9 cellular contexts compared by ENCODE assay signal in the genomic region with DNA sequence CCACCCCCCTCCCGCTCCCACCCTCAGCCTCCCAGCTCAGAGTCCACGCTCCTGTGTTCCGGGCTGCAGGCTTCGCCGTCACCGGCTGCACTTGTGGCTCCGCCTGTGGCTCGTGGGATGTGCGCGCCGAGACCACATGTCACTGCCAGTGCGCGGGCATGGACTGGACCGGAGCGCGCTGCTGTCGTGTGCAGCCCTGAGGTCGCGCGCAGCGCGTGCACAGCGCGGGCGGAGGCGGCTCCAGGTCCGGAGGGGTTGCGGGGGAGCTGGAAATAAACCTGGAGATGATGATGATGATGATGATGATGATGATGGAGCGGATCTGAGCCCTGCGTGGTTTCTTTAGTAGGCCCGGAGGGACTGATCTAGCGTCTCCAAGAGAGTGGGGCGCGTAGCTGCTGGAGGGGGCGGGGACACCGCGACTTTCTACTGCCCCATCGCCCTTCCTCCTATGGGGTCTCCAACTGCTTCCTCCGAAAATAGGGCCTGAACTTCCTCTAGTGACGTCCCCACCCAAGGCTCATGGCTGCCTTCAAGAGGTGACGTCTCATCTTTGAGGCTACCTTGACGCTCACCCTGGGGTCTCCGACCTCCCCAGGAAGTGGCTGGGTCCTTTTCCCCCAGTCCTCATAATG. TPM values are rescaled to one million over a fixed set of nuclear protein-coding genes. Genes with fewer than 3 reads are reported as not detected.
DNase-seq lines count a peak whose midpoint lies in the region; ATAC-seq, FAIRE-seq and TF ChIP-seq lines count a peak whose summit lies in the region.
"Had no signal": no experiment of that assay in that cellular context is flagged by ENCODE, and none has a peak within 500 bp of the region (broad histone marks: within the 10 kb centered on the region; RNA-seq: fewer than 3 reads in every experiment).

No MANE protein-coding gene starts in this region.

- H3K9ac ChIP-seq in HUES6 (ENCODE audit: low read length) (no peak overlapping the region), astrocyte (ENCODE audit: low read length) (no peak overlapping the region)

- ATAC-seq in CD8-positive, alpha-beta T cell = peak; percentile 60
- ATAC-seq in naive thymus-derived CD4-positive, alpha-beta T cell = peak; percentile 65
- no peak for ATAC-seq in GM18858 (IDR thresholded peaks at IDR 0.05; ENCODE audit: unreplicated experiment)

- peaks cover 16% of the 10 kb centered on the region for H3K4me1 ChIP-seq in CD8-positive, alpha-beta T cell (ENCODE audit: insufficient read depth, low read length)
- H3K4me1 ChIP-seq in HUES6 (ENCODE audit: control insufficient read depth, insufficient read depth, low read length) (peaks cover 7% of the 10 kb centered on the region; the same call in 1 of the 2 replicates), astrocyte (ENCODE audit: insufficient read depth, low read length) (no peaks in the 10 kb centered on the region)
- H3K4me1 ChIP-seq in naive thymus-derived CD4-positive, alpha-beta T cell (ENCODE audit: control insufficient read depth in 2 of 2, insufficient read depth in 2 of 2, low read length in 2 of 2) = no peaks in the 10 kb centered on the region

- H3K9me3 Mint-ChIP-seq in CD8-positive, alpha-beta T cell = no peaks in the 10 kb centered on the region
- peaks cover 16% of the 10 kb centered on the region for H3K9me3 Mint-ChIP-seq in astrocyte (ENCODE audit: unreplicated experiment)
- no peaks in the 10 kb centered on the region for H3K9me3 Mint-ChIP-seq in naive thymus-derived CD4-positive, alpha-beta T cell

- H3K27ac Mint-ChIP-seq in CD8-positive, alpha-beta T cell = peak overlapping the region; percentile 60
- H3K27ac Mint-ChIP-seq in astrocyte (ENCODE audit: unreplicated experiment) = no peak overlapping the region
- H3K27ac Mint-ChIP-seq in naive thymus-derived CD4-positive, alpha-beta T cell = peak overlapping the region in 3 of 9 donors; percentile 43 to 77 (median 54)

- H3K4me2 ChIP-seq in astrocyte (ENCODE audit: low read length) = peak overlapping the region; percentile 54

- H4K20me1 ChIP-seq in astrocyte (ENCODE audit: insufficient read depth, low read length) = no peaks in the 10 kb centered on the region

- peak overlapping the region; percentile 76 for H3K4me3 Mint-ChIP-seq in CD8-positive, alpha-beta T cell
- H3K4me3 Mint-ChIP-seq in astrocyte (ENCODE audit: unreplicated experiment) = peak overlapping the region; percentile 64
- peak overlapping the region; percentile 63 to 85 (median 75) for H3K4me3 Mint-ChIP-seq in naive thymus-derived CD4-positive, alpha-beta T cell

- no peaks in the 10 kb centered on the region for H3K27me3 ChIP-seq in CD8-positive, alpha-beta T cell (ENCODE audit: insufficient read depth, low read length)
- H3K27me3 ChIP-seq in HUES6 (ENCODE audit: control insufficient read depth, insufficient read depth, low read length) (peaks cover 75% of the 10 kb centered on the region), astrocyte (ENCODE audit: insufficient read depth, low read length) (peaks cover 4% of the 10 kb centered on the region)
- no peaks in the 10 kb centered on the region for H3K27me3 ChIP-seq in naive thymus-derived CD4-positive, alpha-beta T cell (ENCODE audit: control insufficient read depth in 2 of 2, insufficient read depth in 2 of 2, low read length in 2 of 2)

- peak overlapping the region; percentile 30 for H3K4me3 ChIP-seq in CD8-positive, alpha-beta T cell (ENCODE audit: low read depth, low read length)
- H3K4me3 ChIP-seq in HUES6 (ENCODE audit: low read depth, low read length) = peak overlapping the region; percentile 55
- H3K4me3 ChIP-seq in astrocyte (ENCODE audit: insufficient read depth, low read depth, low read length) = no peak overlapping the region
- H3K4me3 ChIP-seq in naive thymus-derived CD4-positive, alpha-beta T cell (ENCODE audit: low read length) = peak overlapping the region; percentile 17

- no peak for FAIRE-seq in astrocyte (lab: Jason Lieb, UNC)

- intact Hi-C loops in CD8-positive, alpha-beta T cell (cut with DNase I, micrococcal nuclease) = no loop called here
- intact Hi-C loops in naive thymus-derived CD4-positive, alpha-beta T cell (cut with micrococcal nuclease) = no loop called here

- CTCF ChIA-PET in CD8-positive, alpha-beta T cell (lab: Charles Lee) = interaction anchor here (1.0 to 2.9 kb wide), 3 partner anchors 11 to 130 kb away, joined by 4 to 14 read pairs (median 7); a partner anchor contains a TSS
- CTCF ChIA-PET in naive thymus-derived CD4-positive, alpha-beta T cell (lab: Charles Lee) = interaction anchor here (1.5 kb wide), 1 partner anchor 11 kb away, joined by 6 read pairs; a partner anchor contains a TSS

- peak in 2 of 7 experiments; percentile 26 to 47 for DNase-seq in CD8-positive, alpha-beta T cell
- DNase-seq in astrocyte (ENCODE audit: low read depth) = no peak
- DNase-seq in naive thymus-derived CD4-positive, alpha-beta T cell = peak in 1 of 9 donors; percentile 31
- no peak for DNase-seq in SK-N-DZ (ENCODE audit: low spot score)
- DNase-seq in GDM1 (lab: John Stamatoyannopoulos, UW) = no peak
- DNase-seq in COLO668 (lab: John Stamatoyannopoulos, UW; ENCODE audit: unreplicated experiment) = no peak
- DNase-seq: heart left ventricle had no signal

- no peak overlapping the region for H3K27ac ChIP-seq in CD8-positive, alpha-beta T cell (ENCODE audit: low read depth, low read length)
- no peak overlapping the region for H3K27ac ChIP-seq in HUES6 (ENCODE audit: low read depth, low read length)
- H3K27ac ChIP-seq in astrocyte (ENCODE audit: low read depth, low read length) = no peak overlapping the region
- no peak overlapping the region for H3K27ac ChIP-seq in naive thymus-derived CD4-positive, alpha-beta T cell (ENCODE audit: low read depth, low read length)
- H3K27ac ChIP-seq: heart left ventricle had no signal

- H3K9me3 ChIP-seq in CD8-positive, alpha-beta T cell (ENCODE audit: low read length) = no peaks in the 10 kb centered on the region
- H3K9me3 ChIP-seq in HUES6 (ENCODE audit: control insufficient read depth, insufficient read depth, low read depth, low read length) (no peaks in the 10 kb centered on the region), astrocyte (ENCODE audit: insufficient read depth, low read depth, low read length) (no peaks in the 10 kb centered on the region)
- H3K9me3 ChIP-seq in naive thymus-derived CD4-positive, alpha-beta T cell (ENCODE audit: control insufficient read depth in 2 of 3, low read length in 3 of 3) = no peaks in the 10 kb centered on the region

- peaks cover 20% of the 10 kb centered on the region for H3K4me1 Mint-ChIP-seq in CD8-positive, alpha-beta T cell (ENCODE audit: low read depth)
- no peaks in the 10 kb centered on the region for H3K4me1 Mint-ChIP-seq in astrocyte (ENCODE audit: low read depth, unreplicated experiment)
- H3K4me1 Mint-ChIP-seq in naive thymus-derived CD4-positive, alpha-beta T cell = peaks cover 11 to 19% (median 13%) of the 10 kb centered on the region in 7 donors

- no peaks in the 10 kb centered on the region for H3K36me3 Mint-ChIP-seq in CD8-positive, alpha-beta T cell
- peaks cover 2% of the 10 kb centered on the region for H3K36me3 Mint-ChIP-seq in astrocyte (ENCODE audit: low read depth, unreplicated experiment)
- H3K36me3 Mint-ChIP-seq in naive thymus-derived CD4-positive, alpha-beta T cell = no peaks in the 10 kb centered on the region

- H3K36me3 ChIP-seq in CD8-positive, alpha-beta T cell (ENCODE audit: insufficient read depth, low read length) = no peaks in the 10 kb centered on the region
- H3K36me3 ChIP-seq in HUES6 (ENCODE audit: control insufficient read depth, insufficient read depth, low read length) (no peaks in the 10 kb centered on the region), astrocyte (ENCODE audit: insufficient read depth, low read length) (no peaks in the 10 kb centered on the region)
- no peaks in the 10 kb centered on the region for H3K36me3 ChIP-seq in naive thymus-derived CD4-positive, alpha-beta T cell (ENCODE audit: control insufficient read depth in 2 of 3, insufficient read depth in 3 of 3, low read length in 3 of 3)
- H3K36me3 ChIP-seq: heart left ventricle had no signal

- peak overlapping the region; percentile 10 for H2AFZ ChIP-seq in astrocyte (ENCODE audit: low read depth, low read length)

- no peak for TF ChIP-seq CTCF in CD8-positive, alpha-beta T cell (IDR thresholded peaks at IDR 0.05)
- no peak for TF ChIP-seq CTCF in astrocyte (IDR thresholded peaks at IDR 0.05; ENCODE audit: insufficient read depth, low read depth, low read length)

- no peaks in the 10 kb centered on the region for H3K79me2 ChIP-seq in astrocyte (ENCODE audit: insufficient read depth, low read length)

- H3K27me3 Mint-ChIP-seq in CD8-positive, alpha-beta T cell (ENCODE audit: low read depth) = peaks cover 30% of the 10 kb centered on the region
- H3K27me3 Mint-ChIP-seq in astrocyte (ENCODE audit: low read depth, unreplicated experiment) = peaks cover 69% of the 10 kb centered on the region
- peaks cover 17 to 41% (median 24%) of the 10 kb centered on the region in 5 donors for H3K27me3 Mint-ChIP-seq in naive thymus-derived CD4-positive, alpha-beta T cell

- POLR2A ChIA-PET in CD8-positive, alpha-beta T cell (lab: Charles Lee) = interaction anchor here (1.0 kb wide), 1 partner anchor 9 kb away, joined by 3 read pairs; no protein-coding TSS in a partner anchor
- POLR2A ChIA-PET in naive thymus-derived CD4-positive, alpha-beta T cell (lab: Charles Lee) = interaction anchor here (0.6 kb wide), 1 partner anchor 35 kb away, joined by 3 read pairs; no protein-coding TSS in a partner anchor

RNA-seq across cellular contexts. Expression of a gene that starts 1.4 kb away (rescaled TPM):
- not detected for total RNA-seq in CD8-positive, alpha-beta T cell
- not detected in 2 replicates for total RNA-seq in astrocyte
- total RNA-seq in naive thymus-derived CD4-positive, alpha-beta T cell = 1 to 10 TPM in 1 of 5 experiments, not detected in 4; 3.4 TPM
- not detected for polyA plus RNA-seq in naive thymus-derived CD4-positive, alpha-beta T cell
- not detected in 2 replicates for polyA plus RNA-seq in SK-N-DZ (2014; cell fraction: cytosol; rRNA removed)
- not detected in 2 replicates for polyA plus RNA-seq in SK-N-DZ (2014; cell fraction: nucleus; rRNA removed)

RNA-seq across cellular contexts. Expression of a gene that starts 6.6 kb away (rescaled TPM):
- total RNA-seq in CD8-positive, alpha-beta T cell = 1 to 10 TPM; 1.1 to 1.5 TPM
- not detected in 2 replicates for total RNA-seq in astrocyte
- total RNA-seq in naive thymus-derived CD4-positive, alpha-beta T cell = 10 to 100 TPM in 1 of 5 experiments, 1 to 10 TPM in 1, not detected in 3; 1.2 to 12.3 TPM
- polyA plus RNA-seq in naive thymus-derived CD4-positive, alpha-beta T cell = not detected
- not detected in 2 replicates for polyA plus RNA-seq in SK-N-DZ (2014; cell fraction: cytosol; rRNA removed)
- not detected in 2 replicates for polyA plus RNA-seq in SK-N-DZ (2014; cell fraction: nucleus; rRNA removed)

RNA-seq across cellular contexts. Expression of a gene that starts 10.4 kb away (rescaled TPM):
- 10 to 100 TPM; 32.4 to 39.5 TPM for total RNA-seq in CD8-positive, alpha-beta T cell
- 110 and 121 TPM in 2 replicates for total RNA-seq in astrocyte
- total RNA-seq in naive thymus-derived CD4-positive, alpha-beta T cell = 10 to 100 TPM; 43.7 to 79.3 (median 75.4) TPM
- polyA plus RNA-seq in naive thymus-derived CD4-positive, alpha-beta T cell = 100 to 1,000 TPM; 165 to 191 TPM
- polyA plus RNA-seq in SK-N-DZ (2014; cell fraction: cytosol; rRNA removed) = 93.9 and 110 TPM in 2 replicates
- 81.8 and 91.1 TPM in 2 replicates for polyA plus RNA-seq in SK-N-DZ (2014; cell fraction: nucleus; rRNA removed)

RNA-seq across cellular contexts. Expression of a gene that starts 31.7 kb away (rescaled TPM):
- 1 to 10 TPM; 2.3 to 3.9 TPM for total RNA-seq in CD8-positive, alpha-beta T cell
- total RNA-seq in astrocyte = not detected in 2 replicates
- 1 to 10 TPM in 2 of 5 experiments, under 1 TPM in 1, not detected in 2; 0.32 to 3.8 (median 1.3) TPM for total RNA-seq in naive thymus-derived CD4-positive, alpha-beta T cell
- under 1 TPM; 0.48 to 0.52 TPM for polyA plus RNA-seq in naive thymus-derived CD4-positive, alpha-beta T cell
- polyA plus RNA-seq in SK-N-DZ (2014; cell fraction: cytosol; rRNA removed) = not detected in 2 replicates
- polyA plus RNA-seq in SK-N-DZ (2014; cell fraction: nucleus; rRNA removed) = not detected in 2 replicates

RNA-seq across cellular contexts. Expression of a gene that starts 33.4 kb away (rescaled TPM):
- 100 to 1,000 TPM; 260 to 270 TPM for total RNA-seq in CD8-positive, alpha-beta T cell
- 48.6 and 49.6 TPM in 2 replicates for total RNA-seq in astrocyte
- total RNA-seq in naive thymus-derived CD4-positive, alpha-beta T cell = 100 to 1,000 TPM; 158 to 411 (median 187) TPM
- 10 to 100 TPM; 52.8 to 61.1 TPM for polyA plus RNA-seq in naive thymus-derived CD4-positive, alpha-beta T cell
- 0.58 and 0.74 TPM in 2 replicates for polyA plus RNA-seq in SK-N-DZ (2014; cell fraction: cytosol; rRNA removed)
- polyA plus RNA-seq in SK-N-DZ (2014; cell fraction: nucleus; rRNA removed) = 4.6 and 6.9 TPM in 2 replicates
